In the genomic region with DNA sequence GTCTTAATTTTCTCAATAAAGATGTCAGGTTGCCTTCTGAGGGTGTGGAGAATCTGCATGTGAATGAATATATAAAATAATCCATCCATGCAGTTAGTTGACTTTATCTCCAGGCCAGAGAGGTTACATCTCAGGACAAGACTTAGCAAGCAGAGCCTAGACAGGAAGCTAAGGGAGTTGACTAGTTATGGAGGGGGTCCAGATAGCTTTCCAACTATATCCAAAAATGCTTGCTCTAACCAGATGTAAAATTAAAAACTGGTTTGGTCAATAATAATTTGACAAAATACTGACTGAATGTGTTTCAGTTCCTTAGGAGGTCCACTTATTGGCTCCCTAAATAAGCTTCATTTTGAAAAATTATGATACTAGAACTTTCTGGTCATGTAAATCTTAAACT, we compare ENCODE assay signal across 1 cellular context.
TF ChIP-seq lines count a peak whose summit lies in the region.

No MANE protein-coding gene starts in this region.

TF ChIP-seq in SK-N-SH treated with all-trans-retinoic acid at 6 μM for 48 hours, 23 proteins besides CTCF, POLR2A, EP300 and RAD21 (continued from another document):
- TF ChIP-seq, protein P1, sequence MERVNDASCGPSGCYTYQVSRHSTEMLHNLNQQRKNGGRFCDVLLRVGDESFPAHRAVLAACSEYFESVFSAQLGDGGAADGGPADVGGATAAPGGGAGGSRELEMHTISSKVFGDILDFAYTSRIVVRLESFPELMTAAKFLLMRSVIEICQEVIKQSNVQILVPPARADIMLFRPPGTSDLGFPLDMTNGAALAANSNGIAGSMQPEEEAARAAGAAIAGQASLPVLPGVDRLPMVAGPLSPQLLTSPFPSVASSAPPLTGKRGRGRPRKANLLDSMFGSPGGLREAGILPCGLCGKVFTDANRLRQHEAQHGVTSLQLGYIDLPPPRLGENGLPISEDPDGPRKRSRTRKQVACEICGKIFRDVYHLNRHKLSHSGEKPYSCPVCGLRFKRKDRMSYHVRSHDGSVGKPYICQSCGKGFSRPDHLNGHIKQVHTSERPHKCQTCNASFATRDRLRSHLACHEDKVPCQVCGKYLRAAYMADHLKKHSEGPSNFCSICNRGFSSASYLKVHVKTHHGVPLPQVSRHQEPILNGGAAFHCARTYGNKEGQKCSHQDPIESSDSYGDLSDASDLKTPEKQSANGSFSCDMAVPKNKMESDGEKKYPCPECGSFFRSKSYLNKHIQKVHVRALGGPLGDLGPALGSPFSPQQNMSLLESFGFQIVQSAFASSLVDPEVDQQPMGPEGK (CRISPR knock-in tag; IDR thresholded peaks at IDR 0.05; ENCODE audit: borderline replicate concordance): no peak
TF ChIP-seq in SK-N-SH treated with all-trans-retinoic acid at 6 μM for 48 hours: peak in this region for 0.
